Comparison of ENCODE assay signal across 1 cellular context in the genomic region with DNA sequence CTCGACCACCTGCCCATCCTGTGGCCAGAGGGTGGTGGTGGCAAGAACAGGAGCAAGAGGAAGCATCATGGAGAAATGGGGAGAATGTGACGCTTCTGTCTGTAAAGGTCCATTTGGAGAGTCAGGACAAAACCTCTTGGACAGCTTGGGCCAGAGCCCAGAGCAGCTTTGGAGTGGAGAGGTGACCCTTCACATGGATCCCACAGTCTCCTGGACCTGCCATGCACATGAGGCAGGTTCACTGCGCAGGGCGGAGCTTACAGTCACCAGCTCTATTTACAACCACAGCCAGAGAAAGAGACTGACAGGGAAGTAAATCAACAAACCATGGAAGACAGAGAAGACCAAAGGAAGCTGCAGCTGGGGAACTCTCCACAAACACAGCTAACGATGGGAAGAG.
TF ChIP-seq lines count a peak whose summit lies in the region.

No MANE protein-coding gene starts in this region.

TF ChIP-seq in H1, 55 proteins besides CTCF, POLR2A, EP300 and RAD21 (continued from another document):
- TF ChIP-seq, protein P1, sequence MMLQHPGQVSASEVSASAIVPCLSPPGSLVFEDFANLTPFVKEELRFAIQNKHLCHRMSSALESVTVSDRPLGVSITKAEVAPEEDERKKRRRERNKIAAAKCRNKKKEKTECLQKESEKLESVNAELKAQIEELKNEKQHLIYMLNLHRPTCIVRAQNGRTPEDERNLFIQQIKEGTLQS (IDR thresholded peaks at IDR 0.05; ENCODE audit: insufficient read depth, low read depth, low read length) = no peak
- TF ChIP-seq GTF2F1 (IDR thresholded peaks at IDR 0.05; ENCODE audit: borderline replicate concordance, low read depth, low read length) = no peak
- no peak for TF ChIP-seq KDM1A (IDR thresholded peaks at IDR 0.05; ENCODE audit: borderline replicate concordance, low read length)
- no peak for TF ChIP-seq PHF8 (conservative IDR thresholded peaks at IDR 0.05; ENCODE audit: low read depth, low read length)
- no peak for TF ChIP-seq TBP (IDR thresholded peaks at IDR 0.05; ENCODE audit: low read depth, low read length)
- TF ChIP-seq EGR1 (IDR thresholded peaks at IDR 0.05; ENCODE audit: borderline replicate concordance, low read depth, low read length) = no peak
- TF ChIP-seq SP4 (IDR thresholded peaks at IDR 0.05; ENCODE audit: low read length) = no peak
- no peak for TF ChIP-seq POLR2AphosphoS5 (IDR thresholded peaks at IDR 0.05; ENCODE audit: low read depth, low read length)
- TF ChIP-seq FOSL1 (IDR thresholded peaks at IDR 0.05; ENCODE audit: insufficient read depth, low read depth, low read length) = no peak
- no peak for TF ChIP-seq SP1 (IDR thresholded peaks at IDR 0.05; ENCODE audit: low read depth, low read length)
- TF ChIP-seq, protein P2, sequence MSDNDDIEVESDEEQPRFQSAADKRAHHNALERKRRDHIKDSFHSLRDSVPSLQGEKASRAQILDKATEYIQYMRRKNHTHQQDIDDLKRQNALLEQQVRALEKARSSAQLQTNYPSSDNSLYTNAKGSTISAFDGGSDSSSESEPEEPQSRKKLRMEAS (IDR thresholded peaks at IDR 0.05) = no peak
- TF ChIP-seq SIX5 (IDR thresholded peaks at IDR 0.05; ENCODE audit: low read depth, low read length) = no peak
- no peak for TF ChIP-seq RXRA (IDR thresholded peaks at IDR 0.05; ENCODE audit: insufficient read depth, low read depth, low read length)
- no peak for TF ChIP-seq ASH2L (IDR thresholded peaks at IDR 0.05; ENCODE audit: low read length)
- no peak for TF ChIP-seq NANOG (IDR thresholded peaks at IDR 0.05; ENCODE audit: insufficient read depth, low read depth, low read length, poor library complexity, severe bottlenecking)
